In genomic region chr7:159088016-159088865, GRCh38 we compare ENCODE assay signal across 25 cellular contexts. TPM values are rescaled to one million over a fixed set of nuclear protein-coding genes. Genes with fewer than 3 reads are reported as not detected.
A peak's percentile ranks its signal among the peaks of the same experiment; 100 is the strongest.
DNase-seq lines count a peak whose midpoint lies in the region; FAIRE-seq and TF ChIP-seq lines count a peak whose summit lies in the region.
"Had no signal": no experiment of that assay in that cellular context is flagged by ENCODE, and none has a peak within 500 bp of the region (broad histone marks: within the 10 kb centered on the region; RNA-seq: fewer than 3 reads in every experiment).

No MANE protein-coding gene starts in this region.

- peak overlapping the region; percentile 86 for H3K14ac ChIP-seq in neuronal stem cell (ENCODE audit: low read length)

- TF ChIP-seq CTCF in left ventricle myocardium inferior (IDR thresholded peaks at IDR 0.05; ENCODE audit: borderline replicate concordance) = no peak
- TF ChIP-seq CTCF in bronchial epithelial cell (IDR thresholded peaks at IDR 0.05; ENCODE audit: insufficient read depth, low read length, severe bottlenecking) = no peak
- no peak for TF ChIP-seq CTCF in tibial artery (IDR thresholded peaks at IDR 0.05)
- no peak for TF ChIP-seq CTCF in vagina (IDR thresholded peaks at IDR 0.05)

- FAIRE-seq in bronchial epithelial cell (lab: Jason Lieb, UNC) = peak; percentile 55
- FAIRE-seq: GM12878, islet of Langerhans, RCC 7860 had no signal

- peak; percentile 59 for DNase-seq in cardiac septum (ENCODE audit: low spot score)
- DNase-seq in left ventricle myocardium inferior = no peak
- no peak for DNase-seq in bronchial epithelial cell (ENCODE audit: low read depth)
- no peak for DNase-seq in neuronal stem cell (ENCODE audit: low spot score)
- DNase-seq in tibial artery = no peak
- no peak for DNase-seq in AG20443 (ENCODE audit: low spot score)
- no peak for DNase-seq in vagina (ENCODE audit: extremely low spot score in 2 of 2)
- DNase-seq: activated naive CD4-positive, alpha-beta T cell treated with anti-CD3 and anti-CD28 coated beads for 36 hours; amygdala; C1 segment of cervical spinal cord; Karpas-422; lower lobe of right lung; MV-4-11; NCI-H1694; NCI-H2171; NCI-H524; SK-N-SH; T-helper 2 cell had no signal

- no peaks in the 10 kb centered on the region for H3K27me3 ChIP-seq in left ventricle myocardium inferior (ENCODE audit: low read depth)
- H3K27me3 ChIP-seq in bronchial epithelial cell (ENCODE audit: control insufficient read depth, insufficient read depth, low read length) = no peaks in the 10 kb centered on the region
- H3K27me3 ChIP-seq in neuronal stem cell (ENCODE audit: control insufficient read depth in 3 of 3, insufficient read depth in 3 of 3, low read depth in 1 of 3, low read length in 3 of 3) = peaks cover 0 to 5% (median 0%) of the 10 kb centered on the region in 3 experiments
- H3K27me3 ChIP-seq in tibial artery = no peaks in the 10 kb centered on the region
- no peaks in the 10 kb centered on the region for H3K27me3 ChIP-seq in vagina
- H3K27me3 ChIP-seq: breast epithelium had no signal

- H3K36me3 ChIP-seq in left ventricle myocardium inferior (no peaks in the 10 kb centered on the region), bronchial epithelial cell (ENCODE audit: control insufficient read depth, insufficient read depth, low read length) (no peaks in the 10 kb centered on the region), neuronal stem cell (replicated peaks in 1 of 2; ENCODE audit: control insufficient read depth in 2 of 2, insufficient read depth in 2 of 2, low read length in 2 of 2) (no peaks in the 10 kb centered on the region), tibial artery (no peaks in the 10 kb centered on the region), vagina (no peaks in the 10 kb centered on the region)
- H3K36me3 ChIP-seq: breast epithelium, lower lobe of right lung, prostate gland had no signal

- no peak overlapping the region for H3K4ac ChIP-seq in neuronal stem cell (ENCODE audit: low read length)

- H2BK12ac ChIP-seq in neuronal stem cell (ENCODE audit: low read length) = no peak overlapping the region

- H2AFZ ChIP-seq in neuronal stem cell (ENCODE audit: low read length) = no peak overlapping the region

- no peak overlapping the region for H2BK120ac ChIP-seq in neuronal stem cell (ENCODE audit: low read depth, low read length)

- no peaks in the 10 kb centered on the region for H3K79me1 ChIP-seq in neuronal stem cell (ENCODE audit: low read depth, low read length)

- no peak overlapping the region for H3K18ac ChIP-seq in neuronal stem cell (ENCODE audit: low read length)

- peaks cover 53% of the 10 kb centered on the region for H3K4me1 ChIP-seq in left ventricle myocardium inferior
- H3K4me1 ChIP-seq in neuronal stem cell (ENCODE audit: control insufficient read depth in 2 of 2, insufficient read depth in 1 of 2, low read depth in 1 of 2, low read length in 2 of 2) = peaks cover 0 to 6% of the 10 kb centered on the region in 2 donors
- peaks cover 0 to 47% (median 26%) of the 10 kb centered on the region in 4 donors for H3K4me1 ChIP-seq in tibial artery
- no peaks in the 10 kb centered on the region for H3K4me1 ChIP-seq in vagina
- H3K4me1 ChIP-seq: breast epithelium, lower lobe of right lung, prostate gland had no signal

- no peak overlapping the region for H4K91ac ChIP-seq in neuronal stem cell (ENCODE audit: low read depth, low read length, poor library complexity)

- H4K8ac ChIP-seq in neuronal stem cell (ENCODE audit: low read depth, low read length) = no peak overlapping the region

- H3K27ac ChIP-seq in left ventricle myocardium inferior (replicated peaks) (no peak overlapping the region), neuronal stem cell (replicated peaks; ENCODE audit: low read length) (no peak overlapping the region), tibial artery (peak overlapping the region in 1 of 2 donors; percentile 39), vagina (no peak overlapping the region)
- H3K27ac ChIP-seq: breast epithelium, lower lobe of right lung, prostate gland had no signal

- H2BK15ac ChIP-seq in neuronal stem cell (ENCODE audit: low read length) = peak overlapping the region; percentile 68

- no peak overlapping the region for H2AK5ac ChIP-seq in neuronal stem cell (ENCODE audit: low read depth, low read length)

- no peak overlapping the region for H3K4me3 ChIP-seq in left ventricle myocardium inferior
- no peak overlapping the region for H3K4me3 ChIP-seq in bronchial epithelial cell (ENCODE audit: low read depth, low read length)
- no peak overlapping the region for H3K4me3 ChIP-seq in neuronal stem cell (ENCODE audit: low read length in 2 of 2)
- no peak overlapping the region for H3K4me3 ChIP-seq in tibial artery
- H3K4me3 ChIP-seq in vagina = no peak overlapping the region
- H3K4me3 ChIP-seq: breast epithelium, GM12878, lower lobe of right lung, prostate gland had no signal

- H3K9me3 ChIP-seq in left ventricle myocardium inferior (replicated peaks) = no peaks in the 10 kb centered on the region
- H3K9me3 ChIP-seq in neuronal stem cell (replicated peaks in 1 of 2; ENCODE audit: control insufficient read depth in 2 of 2, insufficient read depth in 1 of 2, low read depth in 1 of 2, low read length in 2 of 2) = peaks cover 0 to 5% of the 10 kb centered on the region in 2 donors
- no peaks in the 10 kb centered on the region for H3K9me3 ChIP-seq in tibial artery
- no peaks in the 10 kb centered on the region for H3K9me3 ChIP-seq in vagina
- H3K9me3 ChIP-seq: breast epithelium, lower lobe of right lung, prostate gland, SK-N-SH had no signal

- H2BK5ac ChIP-seq in neuronal stem cell (ENCODE audit: low read length) = no peak overlapping the region

- WGBS in neuronal stem cell (ENCODE audit: extremely low coverage in 2 of 2, insufficient read length in 2 of 2, insufficient replicate concordance in 1 of 2), 2 donors = no CpG with 5 or more reads among the region's 18 CpGs

- no peak overlapping the region for H3K4me2 ChIP-seq in neuronal stem cell (ENCODE audit: insufficient read depth, low read length, poor library complexity, severe bottlenecking)
- H3K4me2 ChIP-seq: SK-N-SH had no signal

- H3K9ac ChIP-seq in neuronal stem cell (ENCODE audit: low read depth, low read length, poor library complexity) = peak overlapping the region; percentile 17
- H3K9ac ChIP-seq: SK-N-SH had no signal

- intact Hi-C loops in cardiac septum (cut with DNase I) (no loop called here), left ventricle myocardium inferior (cut with micrococcal nuclease) (no loop called here), tibial artery (cut with DNase I; ENCODE audit: low total_unique reads) (no loop called here), vagina (cut with DNase I) (no loop called here)

- no peak for TF ChIP-seq POLR2A in vagina (IDR thresholded peaks at IDR 0.05)

- peak overlapping the region; percentile 29 for H3K23ac ChIP-seq in neuronal stem cell (ENCODE audit: low read depth, low read length, poor library complexity)

RNA-seq across cellular contexts. Expression of gene VIPR2, which starts 56.4 kb away (rescaled TPM):
- total RNA-seq in cardiac septum (23.2 TPM), left ventricle myocardium inferior (17.5 TPM), bronchial epithelial cell (not detected in 2 replicates), vagina (11.3 TPM)
- polyA plus RNA-seq in neuronal stem cell (2013, experiment 1 of 2) = 2.8 TPM
- 2.6 TPM for polyA plus RNA-seq in neuronal stem cell (2013, experiment 2 of 2)
- total RNA-seq: GM12878, HT1080 had no signal
- polyA plus RNA-seq: AG04450, GM12878, SK-N-SH had no signal

Comparison
In these comparisons a context has a peak if more than half of its experiments do, and no peak if none do; other contexts are left out.
1. RNA of gene VIPR2, which starts 56.4 kb away (total RNA-seq): 23.2 TPM in cardiac septum (single experiment), 17.5 TPM in left ventricle myocardium inferior (single experiment) and 11.3 TPM in vagina (single experiment); not detected in bronchial epithelial cell; every median in the first group is over 10 times any median in the second.